Comparison of ENCODE assay signal across 23 cellular contexts in the genomic region with DNA sequence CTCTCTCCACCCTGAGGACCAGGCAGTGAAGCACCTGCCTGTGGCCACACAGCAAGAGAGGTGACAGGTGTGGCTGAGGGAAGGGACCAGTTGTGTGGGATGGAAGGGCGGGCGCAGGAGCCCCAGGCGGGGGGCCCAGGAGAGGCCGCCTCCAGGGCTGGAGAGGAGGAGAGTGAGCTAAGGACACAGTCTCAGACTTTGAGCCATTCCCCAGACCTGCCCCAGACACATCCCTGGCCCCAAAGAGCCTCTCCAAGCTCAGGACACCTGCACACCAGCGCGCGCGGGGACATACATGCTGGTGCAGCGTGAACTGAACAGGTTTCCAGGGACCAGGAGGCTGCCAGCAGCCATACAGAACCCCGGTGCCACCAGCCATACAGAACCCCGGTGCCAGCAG.
"Had no signal": no experiment of that assay in that cellular context is flagged by ENCODE, and none has a peak within 500 bp of the region (broad histone marks: within the 10 kb centered on the region; RNA-seq: fewer than 3 reads in every experiment).

No MANE protein-coding gene starts in this region.

- H3K27ac ChIP-seq: left lung, sigmoid colon, upper lobe of left lung had no signal

- DNase-seq: activated CD4-positive, alpha-beta T cell treated with anti-CD3 and anti-CD28 coated beads for 4 hours; activated CD4-positive, alpha-beta T cell treated with anti-CD3 and anti-CD28 coated beads, Interleukin-2, amount 50 U/mL, for 48 hours; activated CD4-positive, CD25-positive, alpha-beta regulatory T cell; activated CD8-positive, alpha-beta memory T cell treated with anti-CD3 and anti-CD28 coated beads, Interleukin-2, amount 50 U/mL, for 48 hours; activated naive CD4-positive, alpha-beta T cell treated with Interleukin-2 at 50 U/mL for 16 hours; activated naive CD8-positive, alpha-beta T cell treated with anti-CD3 and anti-CD28 coated beads for 36 hours; activated T-cell treated with anti-CD3 and anti-CD28 coated beads, Interleukin-2, amount 50 U/mL, for 4 hours; central memory CD4-positive, alpha-beta T cell; dermis blood vessel endothelial cell; effector CD8-positive, alpha-beta T cell; erythroblast; immature natural killer cell; kidney glomerular epithelial cell; naive thymus-derived CD4-positive, alpha-beta T cell; retina; sigmoid colon; stimulated activated CD4-positive, alpha-beta T cell treated with anti-CD3 and anti-CD28 coated beads, Interleukin-4, amount 100 ng/mL, for 24 hours; stimulated activated naive CD8-positive, alpha-beta T cell treated with anti-CD3 and anti-CD28 coated beads, Interleukin-15, Interleukin-2, amounts not matched to agents 100 U/mL and 50 U/mL, for 24 hours; T-helper 9 cell had no signal

- H3K36me3 ChIP-seq: left lung, sigmoid colon had no signal

- H3K9me3 ChIP-seq: left lung, sigmoid colon, upper lobe of left lung had no signal

- ATAC-seq: activated T-cell treated with anti-CD3 and anti-CD28 coated beads, Interleukin-2, amount 50 U/mL, for 4 hours; left lung; naive thymus-derived CD4-positive, alpha-beta T cell; stimulated activated naive CD8-positive, alpha-beta T cell treated with anti-CD3 and anti-CD28 coated beads, Interleukin-15, Interleukin-2, amounts not matched to agents 100 U/mL and 50 U/mL, for 24 hours had no signal

- H3K27me3 ChIP-seq: left lung, sigmoid colon, upper lobe of left lung had no signal

- H3K4me3 ChIP-seq: left lung, lung, sigmoid colon, smooth muscle cell, upper lobe of left lung had no signal

- H3K4me1 ChIP-seq: left lung, sigmoid colon, upper lobe of left lung had no signal
